In genomic region chr7:84674236-84674913, GRCh38 we compare ENCODE assay signal across 14 cellular contexts.
DNase-seq lines count a peak whose midpoint lies in the region; ATAC-seq lines count a peak whose summit lies in the region.
"Had no signal": no experiment of that assay in that cellular context is flagged by ENCODE, and none has a peak within 500 bp of the region (broad histone marks: within the 10 kb centered on the region; RNA-seq: fewer than 3 reads in every experiment).

No MANE protein-coding gene starts in this region.

- no peak for ATAC-seq in GM21526 (IDR thresholded peaks at IDR 0.05; ENCODE audit: low FRiP score, unreplicated experiment)
- no peak for ATAC-seq in HG03460 (IDR thresholded peaks at IDR 0.05; ENCODE audit: unreplicated experiment)
- ATAC-seq: naive thymus-derived CD4-positive, alpha-beta T cell; sciatic nerve had no signal

- in situ Hi-C loops in SK-MEL-5 (cut with HindIII; ENCODE audit: low pct_unique_long_range_greater_than_20kb, low sequenced_read_pairs) = no loop called here

- H3K4me1 Mint-ChIP-seq in activated T-helper 1 cell treated with anti-CD3 and anti-CD28 coated beads, Interleukin-12 subunit alpha, Interleukin-12 subunit beta, Interleukin-2, Interleukin-4 antibody, amounts not matched to agents 30 ng/mL and 10 ng/mL and 1 ng/mL, durations not matched to agents 14 hours and 24 hours and 36 hours (ENCODE audit: low read depth) = peaks cover 10% of the 10 kb centered on the region
- H3K4me1 Mint-ChIP-seq: activated naive CD8-positive, alpha-beta T cell treated with anti-CD3 and anti-CD28 coated beads, Interleukin-2, amount 10 ng/mL, durations not matched to agents 7 days and 5 days had no signal

- no peaks in the 10 kb centered on the region for H3K9me3 Mint-ChIP-seq in activated T-helper 1 cell treated with anti-CD3 and anti-CD28 coated beads, Interleukin-12 subunit alpha, Interleukin-12 subunit beta, Interleukin-2, Interleukin-4 antibody, amounts not matched to agents 30 ng/mL and 10 ng/mL and 1 ng/mL, durations not matched to agents 14 hours and 24 hours and 36 hours
- H3K9me3 Mint-ChIP-seq: activated naive CD8-positive, alpha-beta T cell treated with anti-CD3 and anti-CD28 coated beads, Interleukin-2, amount 10 ng/mL, durations not matched to agents 7 days and 5 days; naive thymus-derived CD4-positive, alpha-beta T cell had no signal

- H3K4me3 Mint-ChIP-seq in activated T-helper 1 cell treated with anti-CD3 and anti-CD28 coated beads, Interleukin-12 subunit alpha, Interleukin-12 subunit beta, Interleukin-2, Interleukin-4 antibody, amounts not matched to agents 30 ng/mL and 10 ng/mL and 1 ng/mL, durations not matched to agents 14 hours and 24 hours and 36 hours = no peak overlapping the region
- H3K4me3 Mint-ChIP-seq: activated naive CD8-positive, alpha-beta T cell treated with anti-CD3 and anti-CD28 coated beads, Interleukin-2, amount 10 ng/mL, durations not matched to agents 7 days and 5 days; naive thymus-derived CD4-positive, alpha-beta T cell had no signal

- H3K27me3 Mint-ChIP-seq in activated T-helper 1 cell treated with anti-CD3 and anti-CD28 coated beads, Interleukin-12 subunit alpha, Interleukin-12 subunit beta, Interleukin-2, Interleukin-4 antibody, amounts not matched to agents 30 ng/mL and 10 ng/mL and 1 ng/mL, durations not matched to agents 14 hours and 24 hours and 36 hours (ENCODE audit: insufficient read depth) = no peaks in the 10 kb centered on the region
- H3K27me3 Mint-ChIP-seq: naive thymus-derived CD4-positive, alpha-beta T cell had no signal

- peak; percentile 94 for DNase-seq in COR-L47 (lab: John Stamatoyannopoulos, UW)
- DNase-seq in HT-29 (ENCODE audit: low spot score) = peak; percentile 58
- peak; percentile 26 for DNase-seq in SK-MEL-5 (ENCODE audit: low read depth, low spot score)
- DNase-seq in fibroblast of peridontal ligament (ENCODE audit: extremely low read depth) = peak; percentile 32
- DNase-seq in cortex of kidney (lab: John Stamatoyannopoulos, UW) = no peak
- DNase-seq in activated T-helper 1 cell treated with anti-CD3 and anti-CD28 coated beads, Interleukin-12 subunit alpha, Interleukin-12 subunit beta, Interleukin-2, Interleukin-4 antibody, amounts not matched to agents 30 ng/mL and 10 ng/mL and 1 ng/mL, durations not matched to agents 14 hours and 24 hours and 36 hours (ENCODE audit: low spot score) = no peak
- DNase-seq: activated naive CD8-positive, alpha-beta T cell treated with anti-CD3 and anti-CD28 coated beads, Interleukin-2, amount 10 ng/mL, durations not matched to agents 7 days and 5 days; colonic mucosa; naive thymus-derived CD4-positive, alpha-beta T cell; NCI-H446 treated with DMSO at 0.1 percent for 48 hours; SHP77 treated with DMSO at 0.1 percent for 48 hours had no signal

- intact Hi-C loops in activated T-helper 1 cell treated with anti-CD3 and anti-CD28 coated beads, Interleukin-12 subunit alpha, Interleukin-12 subunit beta, Interleukin-2, Interleukin-4 antibody, amounts not matched to agents 30 ng/mL and 10 ng/mL and 1 ng/mL, durations not matched to agents 14 hours and 24 hours and 36 hours (cut with micrococcal nuclease) = no loop called here

- no peaks in the 10 kb centered on the region for H3K36me3 Mint-ChIP-seq in activated T-helper 1 cell treated with anti-CD3 and anti-CD28 coated beads, Interleukin-12 subunit alpha, Interleukin-12 subunit beta, Interleukin-2, Interleukin-4 antibody, amounts not matched to agents 30 ng/mL and 10 ng/mL and 1 ng/mL, durations not matched to agents 14 hours and 24 hours and 36 hours (ENCODE audit: low read depth)
- H3K36me3 Mint-ChIP-seq: activated naive CD8-positive, alpha-beta T cell treated with anti-CD3 and anti-CD28 coated beads, Interleukin-2, amount 10 ng/mL, durations not matched to agents 7 days and 5 days; naive thymus-derived CD4-positive, alpha-beta T cell had no signal

- H3K27ac Mint-ChIP-seq in activated T-helper 1 cell treated with anti-CD3 and anti-CD28 coated beads, Interleukin-12 subunit alpha, Interleukin-12 subunit beta, Interleukin-2, Interleukin-4 antibody, amounts not matched to agents 30 ng/mL and 10 ng/mL and 1 ng/mL, durations not matched to agents 14 hours and 24 hours and 36 hours = no peak overlapping the region
- H3K27ac Mint-ChIP-seq: activated naive CD8-positive, alpha-beta T cell treated with anti-CD3 and anti-CD28 coated beads, Interleukin-2, amount 10 ng/mL, durations not matched to agents 7 days and 5 days; naive thymus-derived CD4-positive, alpha-beta T cell had no signal

Comparison
In these comparisons a context has a peak if more than half of its experiments do, and no peak if none do; other contexts are left out.
1. DNase-seq: peak in COR-L47 (single experiment), HT-29 (single experiment), SK-MEL-5 (single experiment) and fibroblast of peridontal ligament (single experiment); none in cortex of kidney (single experiment) and activated T-helper 1 cell treated with anti-CD3 and anti-CD28 coated beads, Interleukin-12 subunit alpha, Interleukin-12 subunit beta, Interleukin-2, Interleukin-4 antibody, amounts not matched to agents 30 ng/mL and 10 ng/mL and 1 ng/mL, durations not matched to agents 14 hours and 24 hours and 36 hours (single experiment).